In the genomic region with DNA sequence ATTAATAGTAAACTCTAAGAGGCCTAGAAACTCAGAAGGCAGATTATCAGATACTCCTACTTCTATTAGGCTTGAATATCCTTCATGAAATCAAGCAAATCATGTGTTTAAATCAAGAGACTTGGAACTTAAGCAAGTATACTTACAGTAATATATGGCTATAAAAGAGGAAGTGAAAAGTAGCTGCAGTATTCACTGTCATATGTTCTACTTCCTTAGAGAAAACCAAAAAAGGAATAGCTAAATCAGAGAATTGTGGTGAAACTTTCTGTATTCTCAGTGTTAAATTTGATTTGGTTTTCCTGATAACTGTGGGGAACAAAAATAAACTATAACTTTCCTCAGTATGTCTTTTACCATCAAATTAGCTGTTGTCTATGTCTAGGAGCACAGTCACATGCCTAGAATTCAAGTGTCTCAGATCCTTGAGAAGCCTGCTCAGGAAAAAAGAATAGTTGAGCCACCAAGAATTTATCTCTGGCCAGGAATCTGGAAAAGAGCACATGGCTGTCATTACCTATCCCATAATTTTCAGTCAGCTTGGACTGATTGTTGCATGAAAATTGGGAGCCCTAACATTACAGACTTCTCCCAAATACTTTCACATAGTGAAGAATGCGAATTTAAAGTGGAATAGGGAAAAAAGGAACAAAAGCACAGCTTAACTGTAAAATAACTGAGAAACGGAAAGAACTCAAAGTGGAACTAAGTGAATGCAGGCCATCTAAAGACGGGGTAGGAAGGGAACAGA, we compare ENCODE assay signal across 8 cellular contexts. TPM values are rescaled to one million over a fixed set of nuclear protein-coding genes. Genes with fewer than 3 reads are reported as not detected.
DNase-seq lines count a peak whose midpoint lies in the region; ATAC-seq and TF ChIP-seq lines count a peak whose summit lies in the region.

No MANE protein-coding gene starts in this region.

- H3K18ac ChIP-seq in IMR-90 (ENCODE audit: low read depth, low read length): no peak overlapping the region

- no peak overlapping the region for H2AK5ac ChIP-seq in IMR-90 (ENCODE audit: low read depth, low read length)

- no peaks in the 10 kb centered on the region for H3K9me1 ChIP-seq in IMR-90 (ENCODE audit: insufficient read depth, low read length)

- H3K4me1 ChIP-seq in IMR-90 (ENCODE audit: control insufficient read depth, insufficient read depth, low read length) (peaks cover 5% of the 10 kb centered on the region; the same call in 1 of the 2 replicates), breast epithelium (peaks cover 6 to 11% of the 10 kb centered on the region in 2 donors), skeletal muscle satellite cell (ENCODE audit: control insufficient read depth, insufficient read depth, low read length) (peaks cover 24% of the 10 kb centered on the region)

- H3K27ac ChIP-seq in IMR-90 (ENCODE audit: insufficient read depth, low read length) (no peak overlapping the region), breast epithelium (no peak overlapping the region)

- no peak overlapping the region for H2BK5ac ChIP-seq in IMR-90 (ENCODE audit: low read depth, low read length, poor library complexity, severe bottlenecking)

- peaks cover 36 to 62% of the 10 kb centered on the region in 2 experiments for H3K79me1 ChIP-seq in IMR-90 (ENCODE audit: low read depth in 1 of 2, low read length in 2 of 2)

- DNase-seq in GF-D8 (lab: John Stamatoyannopoulos, UW): peak; percentile 62
- DNase-seq in IMR-90: no peak
- DNase-seq in breast epithelium (ENCODE audit: low spot score in 2 of 2): no peak
- no peak for DNase-seq in HuH-7.5 (ENCODE audit: low spot score)
- DNase-seq in T-helper 9 cell: no peak
- no peak for DNase-seq in iPS-NIHi11 (ENCODE audit: low spot score)

- CTCF ChIA-PET in IMR-90 (lab: Yijun Ruan, JAX): no interaction called here

- no peak overlapping the region for H2AK9ac ChIP-seq in IMR-90 (replicated peaks; ENCODE audit: low read depth, low read length, poor library complexity)

- TF ChIP-seq RAD21 in IMR-90 (IDR thresholded peaks at IDR 0.05; ENCODE audit: low read length): no peak

- peaks cover 7% of the 10 kb centered on the region for H4K20me1 ChIP-seq in IMR-90 (ENCODE audit: insufficient read depth, low read length)

- H4K8ac ChIP-seq in IMR-90 (ENCODE audit: low read depth in 2 of 2, low read length in 2 of 2): no peak overlapping the region

- WGBS in IMR-90 (ENCODE audit: extremely low coverage in 2 of 2, insufficient read length in 1 of 2), 2 experiments: 90% methylated on average over 2 of the region's 3 CpGs; no CpG with 5 or more reads in 1 of the 2 experiments

- no peak overlapping the region for H3K56ac ChIP-seq in IMR-90 (ENCODE audit: extremely low read depth, insufficient read depth, low read length)

- H3K9me3 ChIP-seq in IMR-90 (ENCODE audit: control insufficient read depth, insufficient read depth, low read length): no peaks in the 10 kb centered on the region
- H3K9me3 ChIP-seq in breast epithelium: no peaks in the 10 kb centered on the region
- no peaks in the 10 kb centered on the region for H3K9me3 ChIP-seq in skeletal muscle satellite cell (replicated peaks; ENCODE audit: low read length)

- H3K27me3 ChIP-seq in IMR-90 (ENCODE audit: control insufficient read depth, insufficient read depth, low read length): no peaks in the 10 kb centered on the region
- H3K27me3 ChIP-seq in breast epithelium: no peaks in the 10 kb centered on the region
- no peaks in the 10 kb centered on the region for H3K27me3 ChIP-seq in skeletal muscle satellite cell (ENCODE audit: control insufficient read depth, insufficient read depth, low read length)

- H2BK20ac ChIP-seq in IMR-90 (ENCODE audit: low read depth, low read length): no peak overlapping the region

- H3K36me3 ChIP-seq in IMR-90 (ENCODE audit: control insufficient read depth, insufficient read depth, low read length): peaks cover 2% of the 10 kb centered on the region; the same call in 1 of the 2 replicates
- H3K36me3 ChIP-seq in breast epithelium: no peaks in the 10 kb centered on the region
- no peaks in the 10 kb centered on the region for H3K36me3 ChIP-seq in skeletal muscle satellite cell (ENCODE audit: insufficient read depth, low read length)

- peak overlapping the region; percentile 98; the same call in 1 of the 2 replicates for H3K4me2 ChIP-seq in IMR-90 (ENCODE audit: low read depth, low read length)
- peak overlapping the region; percentile 94 for H3K4me2 ChIP-seq in skeletal muscle satellite cell (ENCODE audit: low read length)

- H3K4me3 ChIP-seq in IMR-90 (ENCODE audit: insufficient read depth, low read depth, low read length) (no peak overlapping the region), breast epithelium (peak overlapping the region in 2 of 3 donors; percentile 76 to 97), skeletal muscle satellite cell (ENCODE audit: low read length) (peak overlapping the region; percentile 91)

- no peak overlapping the region for H3K14ac ChIP-seq in IMR-90 (replicated peaks; ENCODE audit: low read depth, low read length)

- POLR2A ChIA-PET in IMR-90 (lab: Charles Lee; ENCODE audit: unreplicated experiment): interaction anchor here (0.6 kb wide), 1 partner anchor 1208 kb away, joined by 3 read pairs; no protein-coding TSS in a partner anchor

- no peak overlapping the region for H4K91ac ChIP-seq in IMR-90 (ENCODE audit: insufficient read depth, low read depth, low read length)

- no TSS peak for BruUV-seq in IMR-90 (replicated peaks; lab: Mats Ljungman, UMichigan)

- no peak overlapping the region for H3K4ac ChIP-seq in IMR-90 (ENCODE audit: low read depth, low read length)

- dilution Hi-C loops in IMR-90 (cut with HindIII; ENCODE audit: low sequenced_read_pairs, unreplicated experiment): no loop called here

- H2AFZ ChIP-seq in IMR-90 (replicated peaks; ENCODE audit: low read length, poor library complexity): no peak overlapping the region

- no peak overlapping the region for H2BK120ac ChIP-seq in IMR-90 (ENCODE audit: low read depth, low read length)

- TF ChIP-seq CTCF in IMR-90 (conservative IDR thresholded peaks at IDR 0.05; ENCODE audit: low read depth, low read length) (no peak), breast epithelium (IDR thresholded peaks at IDR 0.05) (no peak)

- H4K5ac ChIP-seq in IMR-90 (ENCODE audit: low read depth, low read length): no peak overlapping the region

- intact Hi-C loops in IMR-90 (cut with micrococcal nuclease): no loop called here
- intact Hi-C loops in breast epithelium (cut with DNase I; ENCODE audit: low total_unique reads): no loop called here

- H3K23ac ChIP-seq in IMR-90 (ENCODE audit: low read depth, low read length): no peak overlapping the region

- H3K9ac ChIP-seq in IMR-90 (ENCODE audit: low read depth, low read length) (no peak overlapping the region), skeletal muscle satellite cell (ENCODE audit: low read depth, low read length) (no peak overlapping the region)

- TF ChIP-seq POLR2A in IMR-90 (IDR thresholded peaks at IDR 0.05; ENCODE audit: low read depth, low read length): no peak
- no peak for TF ChIP-seq POLR2A in breast epithelium (IDR thresholded peaks at IDR 0.05)

- in situ Hi-C loops in IMR-90 (cut with MboI; ENCODE audit: low sequenced_read_pairs): no loop called here

- ATAC-seq in GM21423 (IDR thresholded peaks at IDR 0.05; ENCODE audit: unreplicated experiment) (peak; percentile 34), IMR-90 (ENCODE audit: low read depth) (no peak)

- no peak overlapping the region for H2BK15ac ChIP-seq in IMR-90 (ENCODE audit: low read depth, low read length)

TF ChIP-seq in IMR-90, 13 proteins besides CTCF, POLR2A, EP300 and RAD21:
- TF ChIP-seq MAZ (IDR thresholded peaks at IDR 0.05; ENCODE audit: borderline replicate concordance, low read depth, low read length): no peak

RNA-seq across cellular contexts. Expression of gene FKBP15, which starts 1.7 kb away (rescaled TPM):
- total RNA-seq in IMR-90 (2012; rRNA removed) (25.5 and 25.6 TPM in 2 replicates), breast epithelium (10 to 100 TPM; 23.3 to 41.0 (median 36.8) TPM)
- polyA plus RNA-seq in IMR-90 (2012; rRNA removed): 20.1 and 20.4 TPM in 2 replicates
- 8.6 and 9.6 TPM in 2 replicates for polyA plus RNA-seq in IMR-90 (2012; cell fraction: cytosol; rRNA removed)
- 20.7 and 43.2 TPM in 2 replicates for polyA plus RNA-seq in IMR-90 (2012; cell fraction: nucleus; rRNA removed; ENCODE audit: low replicate concordance)
- total RNA-seq in skeletal muscle satellite cell (2012; rRNA removed): 21.0 and 24.0 TPM in 2 replicates

RNA-seq across cellular contexts. Expression of gene SLC31A1, which starts 2.0 kb away (rescaled TPM):
- total RNA-seq in IMR-90 (2012; rRNA removed) (23.3 and 27.5 TPM in 2 replicates), breast epithelium (10 to 100 TPM; 13.9 to 24.4 (median 18.7) TPM)
- polyA plus RNA-seq in IMR-90 (2012; rRNA removed): 16.4 and 17.9 TPM in 2 replicates
- 9.3 and 10.2 TPM in 2 replicates for polyA plus RNA-seq in IMR-90 (2012; cell fraction: cytosol; rRNA removed)
- 1.9 and 7.6 TPM in 2 replicates for polyA plus RNA-seq in IMR-90 (2012; cell fraction: nucleus; rRNA removed; ENCODE audit: low replicate concordance)
- 25.6 and 25.8 TPM in 2 replicates for total RNA-seq in skeletal muscle satellite cell (2012; rRNA removed)

RNA-seq across cellular contexts. Expression of gene CDC26, which starts 56.0 kb away (rescaled TPM):
- total RNA-seq in IMR-90 (2012; rRNA removed) (16.5 and 49.2 TPM in 2 replicates), breast epithelium (10 to 100 TPM; 32.0 to 46.2 (median 39.1) TPM)
- 27.4 and 32.7 TPM in 2 replicates for polyA plus RNA-seq in IMR-90 (2012; rRNA removed)
- 4.0 and 14.4 TPM in 2 replicates for polyA plus RNA-seq in IMR-90 (2012; cell fraction: cytosol; rRNA removed)
- polyA plus RNA-seq in IMR-90 (2012; cell fraction: nucleus; rRNA removed; ENCODE audit: low replicate concordance): 1.1 and 14.2 TPM in 2 replicates
- total RNA-seq in skeletal muscle satellite cell (2012; rRNA removed): 42.8 and 49.4 TPM in 2 replicates

RNA-seq across cellular contexts. Expression of gene PRPF4, which starts 56.1 kb away (rescaled TPM):
- total RNA-seq in IMR-90 (2012; rRNA removed) (32.5 and 38.0 TPM in 2 replicates), breast epithelium (10 to 100 TPM; 14.2 to 23.1 (median 18.4) TPM)
- polyA plus RNA-seq in IMR-90 (2012; rRNA removed): 20.7 and 21.4 TPM in 2 replicates
- 9.6 and 17.1 TPM in 2 replicates for polyA plus RNA-seq in IMR-90 (2012; cell fraction: cytosol; rRNA removed)
- 5.4 and 11.1 TPM in 2 replicates for polyA plus RNA-seq in IMR-90 (2012; cell fraction: nucleus; rRNA removed; ENCODE audit: low replicate concordance)
- 38.8 and 40.4 TPM in 2 replicates for total RNA-seq in skeletal muscle satellite cell (2012; rRNA removed)
